1 cellular context compared by ENCODE assay signal in genomic region chr17:35906559-35907265, GRCh38.
TF ChIP-seq lines count a peak whose summit lies in the region.

No MANE protein-coding gene starts in this region.

TF ChIP-seq in HepG2, 621 proteins besides CTCF, POLR2A, EP300 and RAD21:
- TF ChIP-seq HIVEP1 (CRISPR knock-in tag; IDR thresholded peaks at IDR 0.05) = no peak
- TF ChIP-seq ZNF746 (CRISPR knock-in tag; IDR thresholded peaks at IDR 0.05) = no peak
- no peak for TF ChIP-seq MED8 (CRISPR knock-in tag; IDR thresholded peaks at IDR 0.05; ENCODE audit: insufficient replicate concordance)
- no peak for TF ChIP-seq HDAC1 (CRISPR knock-in tag; IDR thresholded peaks at IDR 0.05)
- TF ChIP-seq LBX2 (CRISPR knock-in tag; IDR thresholded peaks at IDR 0.05; ENCODE audit: borderline replicate concordance) = no peak
- TF ChIP-seq ZNF776 (CRISPR knock-in tag; IDR thresholded peaks at IDR 0.05) = no peak
- no peak for TF ChIP-seq RAD51 (IDR thresholded peaks at IDR 0.05; ENCODE audit: borderline replicate concordance)
- no peak for TF ChIP-seq CSRNP2 (CRISPR knock-in tag; conservative IDR thresholded peaks at IDR 0.05; ENCODE audit: low read depth)
- no peak for TF ChIP-seq MZF1 (CRISPR knock-in tag; IDR thresholded peaks at IDR 0.05; ENCODE audit: borderline replicate concordance)
- no peak for TF ChIP-seq IKZF1 (IDR thresholded peaks at IDR 0.05)
